20 cellular contexts compared by ENCODE assay signal in genomic region chr18:73881396-73881795, GRCh38.
"Had no signal": no experiment of that assay in that cellular context is flagged by ENCODE, and none has a peak within 500 bp of the region (broad histone marks: within the 10 kb centered on the region; RNA-seq: fewer than 3 reads in every experiment).

No MANE protein-coding gene starts in this region.

- H3K9me3 Mint-ChIP-seq: activated naive CD4-positive, alpha-beta T cell treated with anti-CD3 and anti-CD28 coated beads, Interleukin-2, amount 50 U/mL, for 72 hours; endodermal cell; type B pancreatic cell had no signal

- ATAC-seq: activated naive CD4-positive, alpha-beta T cell treated with anti-CD3 and anti-CD28 coated beads, Interleukin-2, amount 50 U/mL, for 72 hours; gastrocnemius medialis; natural killer cell had no signal

- FAIRE-seq: bronchial epithelial cell, islet of Langerhans had no signal

- H3K36me3 Mint-ChIP-seq: activated naive CD4-positive, alpha-beta T cell treated with anti-CD3 and anti-CD28 coated beads, Interleukin-2, amount 50 U/mL, for 72 hours; natural killer cell; type B pancreatic cell had no signal

- H3K4me1 ChIP-seq: gastrocnemius medialis, vagina had no signal

- DNase-seq: activated CD4-positive, alpha-beta T cell treated with anti-CD3 and anti-CD28 coated beads for 48 hours; activated gamma-delta T cell treated with Interleukin-2 at 50 U/mL for 16 hours; activated T-cell treated with anti-CD3 and anti-CD28 coated beads, Interleukin-2, amount 50 U/mL, for 1 hour; amniotic stem cell; cerebellar nuclear complex; cortex of kidney; endodermal cell; gastrocnemius medialis; hippocampal formation; midbrain; natural killer cell; stimulated activated CD4-positive, alpha-beta T cell treated with anti-CD3 and anti-CD28 coated beads, Interleukin-4, amount 100 ng/mL, for 1 hour; stimulated activated naive CD4-positive, alpha-beta T cell had no signal

- H3K27me3 Mint-ChIP-seq: progenitor cell of endocrine pancreas, type B pancreatic cell had no signal

- H3K36me3 ChIP-seq: gastrocnemius medialis, thoracic aorta, vagina had no signal

- H3K9me3 ChIP-seq: gastrocnemius medialis, thoracic aorta, vagina had no signal

- H3K27me3 ChIP-seq: gastrocnemius medialis, vagina had no signal

- H3K27ac Mint-ChIP-seq: activated naive CD4-positive, alpha-beta T cell treated with anti-CD3 and anti-CD28 coated beads, Interleukin-2, amount 50 U/mL, for 72 hours; endodermal cell; natural killer cell; progenitor cell of endocrine pancreas; type B pancreatic cell had no signal

- H3K4me1 Mint-ChIP-seq: endodermal cell, natural killer cell had no signal

- H3K27ac ChIP-seq: gastrocnemius medialis, thoracic aorta, vagina had no signal

- H3K4me3 ChIP-seq: gastrocnemius medialis, thoracic aorta, vagina had no signal

- H3K4me3 Mint-ChIP-seq: endodermal cell, natural killer cell, type B pancreatic cell had no signal
